Comparison of ENCODE assay signal across 8 cellular contexts in the genomic region with DNA sequence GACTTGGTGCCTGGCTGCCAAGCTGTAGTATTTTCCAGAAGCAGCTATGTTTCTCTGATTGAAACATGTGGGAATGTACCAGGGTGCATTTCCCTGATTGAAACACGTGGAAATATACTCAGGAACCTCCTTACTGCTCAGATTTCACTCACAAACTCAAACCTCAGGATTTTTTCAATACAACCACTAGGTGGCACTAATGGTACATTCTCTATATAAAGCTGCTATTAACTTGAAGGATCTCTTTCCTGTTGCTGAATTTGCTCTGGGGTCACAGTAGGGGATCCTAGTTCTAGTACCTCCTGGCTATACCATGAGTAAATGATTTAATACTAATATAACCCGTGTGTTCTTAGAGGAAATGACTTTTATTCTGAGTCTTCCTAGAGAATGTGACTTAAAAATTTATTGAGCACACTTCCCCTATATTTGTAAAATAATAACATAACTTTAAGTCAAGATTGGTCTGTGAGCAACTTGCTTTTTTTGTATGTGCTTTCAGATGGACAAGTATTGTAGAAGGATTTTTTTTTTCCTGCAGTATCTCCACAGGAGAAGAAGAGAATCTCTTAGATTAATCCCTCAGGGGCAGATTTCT.
A peak's percentile ranks its signal among the peaks of the same experiment; 100 is the strongest.
DNase-seq lines count a peak whose midpoint lies in the region; ATAC-seq and TF ChIP-seq lines count a peak whose summit lies in the region.

No MANE protein-coding gene starts in this region.

- DNase-seq in A172 (ENCODE audit: low spot score) (peak; percentile 48), GM13977 (ENCODE audit: low spot score) (peak; percentile 22), NCI-H460 (ENCODE audit: extremely low read depth, low read depth) (peak; percentile 36), MCF 10A (ENCODE audit: unreplicated experiment) (peak; percentile 64), left kidney (ENCODE audit: low read depth, low spot score) (peak; percentile 82)
- no peak for DNase-seq in stimulated activated CD4-positive, alpha-beta T cell treated with anti-CD3 and anti-CD28 coated beads, Interleukin-2, amount 100 ng/mL, for 48 hours
- no peak for DNase-seq in effector CD8-positive, alpha-beta T cell (lab: John Stamatoyannopoulos, UW)

- CTCF ChIA-PET in MCF 10A (lab: Yijun Ruan, JAX): interaction anchor here (0.6 to 4.1 kb wide), 36 partner anchors 9 to 911 kb away, joined by 3 to 47 read pairs (median 4); no protein-coding TSS in a partner anchor

- H3K27ac Mint-ChIP-seq in MCF 10A (ENCODE audit: low read depth, unreplicated experiment): no peak overlapping the region

- no peaks in the 10 kb centered on the region for H3K36me3 Mint-ChIP-seq in MCF 10A (ENCODE audit: insufficient read depth, unreplicated experiment)

- TF ChIP-seq CTCF in GM13977 (IDR thresholded peaks at IDR 0.05; ENCODE audit: extremely low read depth, insufficient read depth, missing control alignments): peak; percentile 59
- TF ChIP-seq CTCF in MCF 10A (IDR thresholded peaks at IDR 0.05; ENCODE audit: unreplicated experiment): peak; percentile 57

- no peaks in the 10 kb centered on the region for H3K9me3 Mint-ChIP-seq in MCF 10A (ENCODE audit: unreplicated experiment)

- intact Hi-C loops in MCF 10A (cut with micrococcal nuclease): loop anchor here (1.0 kb wide), 2 partner anchors 101 to 514 kb away; no protein-coding TSS in a partner anchor

- H3K4me3 Mint-ChIP-seq in MCF 10A (ENCODE audit: unreplicated experiment): no peak overlapping the region

- no peaks in the 10 kb centered on the region for H3K27me3 Mint-ChIP-seq in MCF 10A (ENCODE audit: insufficient read depth, unreplicated experiment)

- peak; percentile 76 for ATAC-seq in HG03439 (IDR thresholded peaks at IDR 0.05; ENCODE audit: unreplicated experiment)

- no TSS peak for BruUV-seq in MCF 10A (replicated peaks; lab: Mats Ljungman, UMichigan)

- no peaks in the 10 kb centered on the region for H3K4me1 Mint-ChIP-seq in MCF 10A (ENCODE audit: insufficient read depth, unreplicated experiment)

- POLR2A ChIA-PET in MCF 10A (lab: Yijun Ruan, JAX): interaction anchor here (0.6 kb wide), 1 partner anchor 813 kb away, joined by 3 read pairs; no protein-coding TSS in a partner anchor

- in situ Hi-C loops in GM13977 (cut with MboI; ENCODE audit: low pct_unique_long_range_greater_than_20kb, low sequenced_read_pairs, unreplicated experiment): no loop called here

Comparison
In these comparisons a context has a peak if more than half of its experiments do, and no peak if none do; other contexts are left out.
1. DNase-seq: peak in A172 (single experiment), GM13977 (single experiment), NCI-H460 (single experiment), MCF 10A (single experiment) and left kidney (single experiment); none in stimulated activated CD4-positive, alpha-beta T cell treated with anti-CD3 and anti-CD28 coated beads, Interleukin-2, amount 100 ng/mL, for 48 hours (0 of 2) and effector CD8-positive, alpha-beta T cell (single experiment).